1 cellular context compared by ENCODE assay signal in genomic region chr9:69030851-69031645, GRCh38.
TF ChIP-seq lines count a peak whose summit lies in the region.

No MANE protein-coding gene starts in this region.

TF ChIP-seq in HepG2, 621 proteins besides CTCF, POLR2A, EP300 and RAD21:
- TF ChIP-seq RFX5 (IDR thresholded peaks at IDR 0.05; ENCODE audit: low read depth, low read length): peak; percentile 62; the same call in 1 of the 2 replicates
- TF ChIP-seq ZFP62 (CRISPR knock-in tag; IDR thresholded peaks at IDR 0.05): no peak
TF ChIP-seq in HepG2: peak in this region for 1.
